ENCODE assay signal across 9 cellular contexts in the genomic region with DNA sequence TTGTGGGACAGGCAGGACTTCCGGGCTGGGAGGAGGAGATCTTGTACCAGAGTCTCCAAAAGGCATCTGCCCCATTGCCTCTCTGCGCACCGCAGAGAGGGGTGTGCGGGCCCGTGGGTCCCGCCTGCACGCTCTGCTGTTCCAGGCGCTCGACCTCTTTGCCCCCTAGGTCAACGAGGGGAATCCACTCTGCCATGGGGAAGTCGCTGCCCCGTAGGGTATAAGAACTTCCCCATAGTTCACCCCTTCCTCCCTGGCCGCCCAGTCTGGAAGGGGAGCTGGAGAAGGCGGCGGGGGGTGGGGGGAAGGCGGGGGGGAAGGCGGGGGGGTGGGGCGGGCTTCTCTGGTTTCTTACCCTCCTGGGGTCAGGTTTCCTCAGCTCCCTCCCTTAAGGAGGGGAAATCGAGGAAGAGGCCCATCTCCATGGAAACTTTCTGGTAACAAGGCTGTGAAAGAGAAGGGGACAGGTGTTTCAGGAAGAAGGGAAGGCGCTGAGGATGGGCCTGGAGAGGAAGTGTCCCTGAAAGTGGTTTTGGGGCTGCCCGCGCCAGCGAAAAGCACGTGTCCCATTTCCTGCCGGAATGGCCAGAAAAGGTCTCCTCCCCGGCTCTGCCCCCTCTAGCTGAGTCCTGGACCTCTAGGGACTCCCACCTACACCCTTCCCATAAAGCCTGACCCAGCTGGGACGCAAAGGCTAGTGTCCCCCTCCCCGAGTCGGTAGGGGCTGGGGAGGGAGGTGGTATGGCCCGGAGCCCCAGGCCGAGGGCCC. TPM values are rescaled to one million over a fixed set of nuclear protein-coding genes. Genes with fewer than 3 reads are reported as not detected.
DNase-seq lines count a peak whose midpoint lies in the region; ATAC-seq, FAIRE-seq and TF ChIP-seq lines count a peak whose summit lies in the region.
"Had no signal": no experiment of that assay in that cellular context is flagged by ENCODE, and none has a peak within 500 bp of the region (broad histone marks: within the 10 kb centered on the region; RNA-seq: fewer than 3 reads in every experiment).

No MANE protein-coding gene starts in this region.

- no peak overlapping the region for H2BK15ac ChIP-seq in H1 (ENCODE audit: low read length)

- H3K23ac ChIP-seq in H1 (ENCODE audit: insufficient read length), result no peak overlapping the region

- H3K27ac ChIP-seq in H1 (ENCODE audit: low read depth, low read length), result no peak overlapping the region; the same call in 1 of the 2 replicates

- H3K27me3 ChIP-seq in H1 (replicated peaks in 1 of 4; ENCODE audit: control insufficient read depth in 3 of 4, extremely low read depth in 1 of 4, insufficient read depth in 3 of 4, low read length in 3 of 4), result peaks cover 0 to 6% (median 1%) of the 10 kb centered on the region in 4 experiments; a peak in 3 of 7 replicates

- H4K91ac ChIP-seq in H1 (replicated peaks; ENCODE audit: insufficient read length, low read length), result no peak overlapping the region

- H2BK12ac ChIP-seq in H1 (ENCODE audit: low read depth, low read length), result no peak overlapping the region

- 0 out of 2 replicates have a peak overlapping the region, but pooled peaks have one; percentile 21 for H2BK5ac ChIP-seq in H1 (ENCODE audit: low read depth, low read length)

- 0 out of 3 replicates have a peak, but pooled peaks of 1 of the 2 experiments have one; percentile 16 for TF ChIP-seq POLR2A in H1 (IDR thresholded peaks at IDR 0.05; ENCODE audit: control extremely low read depth in 1 of 2, low read depth in 2 of 2, low read length in 2 of 2)

- no peak overlapping the region for H2AK5ac ChIP-seq in H1 (ENCODE audit: low read depth, low read length)

- peak overlapping the region; percentile 84 for H2AFZ ChIP-seq in H1 (ENCODE audit: low read length)

- no peak for TF ChIP-seq EP300 in H1 (IDR thresholded peaks at IDR 0.05; ENCODE audit: borderline replicate concordance in 1 of 2, low read depth in 2 of 2, low read length in 2 of 2)

- peak overlapping the region; percentile 65 to 73 for H3K4me2 ChIP-seq in H1 (ENCODE audit: insufficient read depth in 1 of 2, low read depth in 2 of 2, low read length in 2 of 2)

- no peak overlapping the region for H3K14ac ChIP-seq in H1 (ENCODE audit: insufficient read length)

- 47% methylated on average over 22 of the region's 31 CpGs; no CpG with 5 or more reads in 1 of the 2 experiments for WGBS in H1 (ENCODE audit: extremely low coverage in 1 of 2, insufficient coverage in 1 of 2, insufficient read length in 1 of 2, insufficient replicate concordance in 2 of 2, low coverage in 1 of 2, low lambda C conversion rate in 2 of 2, missing lambda C conversion rate in 1 of 2), 2 experiments

- H3K9me3 ChIP-seq in H1 (ENCODE audit: insufficient read depth in 2 of 2, low read depth in 1 of 2, low read length in 1 of 2), result no peaks in the 10 kb centered on the region

- H3K79me2 ChIP-seq in H1 (ENCODE audit: control insufficient read depth in 1 of 2, insufficient read depth in 2 of 2, low read length in 2 of 2), result no peaks in the 10 kb centered on the region

- TF ChIP-seq RAD21 in H1 (IDR thresholded peaks at IDR 0.05 in 1 of 2, conservative IDR thresholded peaks at IDR 0.05 in 1 of 2; ENCODE audit: low read depth in 2 of 2, low read length in 2 of 2), result no peak

- H3K36me3 ChIP-seq in H1 (ENCODE audit: control insufficient read depth in 2 of 4, insufficient read depth in 4 of 4, low read length in 3 of 4), result no peaks in the 10 kb centered on the region

- DNase-seq in AG20443 (ENCODE audit: low spot score), result peak; percentile 25
- peak; percentile 15 for DNase-seq in GM19240 (ENCODE audit: insufficient read length, low spot score)
- no peak for DNase-seq in H1 (ENCODE audit: low read depth in 1 of 2, low spot score in 2 of 2)
- DNase-seq in skeletal muscle cell (ENCODE audit: low read depth), result no peak
- no peak for DNase-seq in HPDE6-E6E7 (ENCODE audit: extremely low spot score)
- no peak for DNase-seq in glomerular visceral epithelial cell (ENCODE audit: extremely low spot score)
- no peak for DNase-seq in D341Med (ENCODE audit: low spot score)

- peak overlapping the region; percentile 72; the same call in 1 of the 2 replicates for H4K8ac ChIP-seq in H1 (ENCODE audit: extremely low read depth, insufficient read depth, low read length)

- no peaks in the 10 kb centered on the region; the same call in 1 of the 2 replicates for H3K23me2 ChIP-seq in H1 (ENCODE audit: low read depth, low read length)

- H3K4me3 ChIP-seq in H1 (ENCODE audit: extremely low read depth in 1 of 4, insufficient read depth in 2 of 4, low read depth in 3 of 4, low read length in 4 of 4), result peak overlapping the region; percentile 34 to 64 (median 45); a peak in 7 of 8 replicates
- H3K4me3 ChIP-seq in skeletal muscle cell (ENCODE audit: low read depth, low read length), result peak overlapping the region; percentile 42

- POLR2A ChIA-PET in H1 (lab: Charles Lee; ENCODE audit: partially characterized antibody), result interaction anchor here (0.7 to 2.4 kb wide), 7 partner anchors 8 to 368 kb away, joined by 3 to 10 read pairs (median 3); no protein-coding TSS in a partner anchor

- TF ChIP-seq CTCF in H1 (IDR thresholded peaks at IDR 0.05; ENCODE audit: control extremely low read depth in 1 of 3, insufficient read depth in 1 of 3, low read depth in 1 of 3, low read length in 3 of 3), result no peak

- peaks cover 0 to 8% (median 3%) of the 10 kb centered on the region in 4 experiments; a peak in 5 of 7 replicates for H3K4me1 ChIP-seq in H1 (replicated peaks in 1 of 4; ENCODE audit: control insufficient read depth in 3 of 4, insufficient read depth in 4 of 4, low read length in 3 of 4)

- 0 out of 2 replicates have a peak overlapping the region, but pooled peaks have one; percentile 32 for H2BK20ac ChIP-seq in H1 (ENCODE audit: low read length)

- CTCF ChIA-PET in H1 (lab: Charles Lee; ENCODE audit: partially characterized antibody), result interaction anchor here (1.0 to 1.1 kb wide), 2 partner anchors 34 to 94 kb away, joined by 3 read pairs; no protein-coding TSS in a partner anchor

- ATAC-seq in HG03354 (IDR thresholded peaks at IDR 0.05; ENCODE audit: poor library complexity, severe bottlenecking, unreplicated experiment), result peak; percentile 42

- no peak overlapping the region; the same call in 1 of the 2 replicates for H3K18ac ChIP-seq in H1 (ENCODE audit: extremely low read depth, low read length)

- no peak overlapping the region for H2BK120ac ChIP-seq in H1 (replicated peaks; ENCODE audit: low read depth, low read length)

- no peak for FAIRE-seq in H1 (lab: Jason Lieb, UNC)
- FAIRE-seq: colon had no signal

- no peak overlapping the region for H3K56ac ChIP-seq in H1 (replicated peaks; ENCODE audit: insufficient read length, low read depth, low read length)

- no peak overlapping the region for H3K4ac ChIP-seq in H1 (replicated peaks; ENCODE audit: insufficient read length, low read depth, low read length)

- H4K20me1 ChIP-seq in H1 (replicated peaks in 1 of 2; ENCODE audit: control insufficient read depth in 1 of 2, insufficient read depth in 2 of 2, low read length in 2 of 2), result no peaks in the 10 kb centered on the region

- no peak overlapping the region; a peak in 3 of 7 replicates for H3K9ac ChIP-seq in H1 (replicated peaks in 1 of 4; ENCODE audit: extremely low read depth in 1 of 4, low read depth in 3 of 4, low read length in 3 of 4)

- H4K5ac ChIP-seq in H1 (ENCODE audit: insufficient read length, low read depth, low read length), result no peak overlapping the region

- H3K79me1 ChIP-seq in H1 (ENCODE audit: low read depth, low read length), result no peaks in the 10 kb centered on the region

TF ChIP-seq in H1, 55 proteins besides CTCF, POLR2A, EP300 and RAD21:
- no peak for TF ChIP-seq SUZ12 (IDR thresholded peaks at IDR 0.05; ENCODE audit: low read length)
- TF ChIP-seq HDAC6 (IDR thresholded peaks at IDR 0.05; ENCODE audit: low read depth, low read length), result no peak
- TF ChIP-seq ASH2L (IDR thresholded peaks at IDR 0.05; ENCODE audit: low read length), result peak; percentile 61
- TF ChIP-seq, protein P1, sequence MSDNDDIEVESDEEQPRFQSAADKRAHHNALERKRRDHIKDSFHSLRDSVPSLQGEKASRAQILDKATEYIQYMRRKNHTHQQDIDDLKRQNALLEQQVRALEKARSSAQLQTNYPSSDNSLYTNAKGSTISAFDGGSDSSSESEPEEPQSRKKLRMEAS (IDR thresholded peaks at IDR 0.05), result peak; percentile 65
- no peak for TF ChIP-seq SRF (IDR thresholded peaks at IDR 0.05; ENCODE audit: low read depth, low read length)
- TF ChIP-seq, protein P2, sequence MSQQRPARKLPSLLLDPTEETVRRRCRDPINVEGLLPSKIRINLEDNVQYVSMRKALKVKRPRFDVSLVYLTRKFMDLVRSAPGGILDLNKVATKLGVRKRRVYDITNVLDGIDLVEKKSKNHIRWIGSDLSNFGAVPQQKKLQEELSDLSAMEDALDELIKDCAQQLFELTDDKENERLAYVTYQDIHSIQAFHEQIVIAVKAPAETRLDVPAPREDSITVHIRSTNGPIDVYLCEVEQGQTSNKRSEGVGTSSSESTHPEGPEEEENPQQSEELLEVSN (IDR thresholded peaks at IDR 0.05), result peak; percentile 54

RNA-seq across cellular contexts. Expression of a gene that starts 27.5 kb away (rescaled TPM):
- 0.28 and 0.44 TPM in 2 replicates for total RNA-seq in H1 (2021; fragmentation: NEBNext Ultra II Directional; extraction: Animal tissue kit (Norgen Biotek cat#: 25700))
- polyA plus RNA-seq in H1 (2011; rRNA removed), result 1.8 and 2.6 TPM in 2 replicates
- polyA plus RNA-seq in H1 (2011; cell fraction: cytosol; rRNA removed), result 2.6 TPM
- polyA plus RNA-seq in H1 (2011; cell fraction: nucleus; rRNA removed), result 4.2 TPM
- 0.93 to 2.0 TPM (median 1.3 TPM) in 4 replicates for polyA plus RNA-seq in H1 (2012, experiment 1 of 2)
- polyA plus RNA-seq in H1 (2012, experiment 2 of 2), result 0.58 TPM
- 0.16 TPM for polyA plus RNA-seq in H1 (2013, experiment 1 of 2)
- 0.13 TPM for polyA plus RNA-seq in H1 (2013, experiment 2 of 2)
- 1.7 TPM in 2 replicates for polyA minus RNA-seq in H1 (2011; rRNA and poly(A)+ RNA removed)
- 1.5 TPM for polyA minus RNA-seq in H1 (2011; cell fraction: cytosol; rRNA and poly(A)+ RNA removed)
- 3.0 TPM for polyA minus RNA-seq in H1 (2011; cell fraction: nucleus; rRNA and poly(A)+ RNA removed)

Comparison
In these comparisons a context has a peak if more than half of its experiments do, and no peak if none do; other contexts are left out.
1. DNase-seq: peak in AG20443 (single experiment) and GM19240 (single experiment); none in H1 (0 of 2), skeletal muscle cell (single experiment), HPDE6-E6E7 (single experiment), glomerular visceral epithelial cell (single experiment) and D341Med (single experiment).